10 cellular contexts compared by ENCODE assay signal in the genomic region with DNA sequence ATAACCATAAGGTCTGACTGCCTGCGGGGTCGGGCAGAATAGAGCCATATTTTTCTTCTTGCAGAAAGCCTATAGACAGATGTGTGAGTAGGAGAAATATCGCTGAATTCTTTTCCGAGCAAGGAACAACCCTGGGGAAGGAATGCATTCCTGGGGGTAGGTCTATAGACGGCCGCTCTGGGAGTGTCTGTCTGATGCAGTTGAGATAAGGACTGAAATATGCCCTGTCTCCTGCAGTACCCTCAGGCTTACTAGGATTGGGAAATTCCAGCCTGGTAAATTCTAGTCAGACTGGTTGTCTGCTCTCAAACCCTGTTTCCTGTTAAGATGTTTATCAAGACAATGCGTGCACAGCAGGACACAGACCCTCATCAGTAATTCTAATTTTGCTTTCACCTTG. TPM values are rescaled to one million over a fixed set of nuclear protein-coding genes. Genes with fewer than 3 reads are reported as not detected.
"Had no signal": no experiment of that assay in that cellular context is flagged by ENCODE, and none has a peak within 500 bp of the region (broad histone marks: within the 10 kb centered on the region; RNA-seq: fewer than 3 reads in every experiment).

No MANE protein-coding gene starts in this region.

RNA-seq across cellular contexts. Expression of gene PLAAT2, which starts 18.0 kb away (rescaled TPM):
- total RNA-seq: activated naive CD4-positive, alpha-beta T cell treated with anti-CD3 and anti-CD28 coated beads for 36 hours; activated T-helper 1 cell treated with anti-CD3 and anti-CD28 coated beads, Interleukin-12 subunit alpha, Interleukin-12 subunit beta, Interleukin-2, Interleukin-4 antibody, amounts not matched to agents 30 ng/mL and 10 ng/mL and 1 ng/mL, durations not matched to agents 14 hours and 24 hours and 36 hours; adrenal gland; dermis microvascular lymphatic vessel endothelial cell; gastrocnemius medialis; kidney epithelial cell; osteocyte; posterior vena cava; skeletal muscle tissue; subcutaneous adipose tissue had no signal
